28 cellular contexts compared by ENCODE assay signal in the genomic region with DNA sequence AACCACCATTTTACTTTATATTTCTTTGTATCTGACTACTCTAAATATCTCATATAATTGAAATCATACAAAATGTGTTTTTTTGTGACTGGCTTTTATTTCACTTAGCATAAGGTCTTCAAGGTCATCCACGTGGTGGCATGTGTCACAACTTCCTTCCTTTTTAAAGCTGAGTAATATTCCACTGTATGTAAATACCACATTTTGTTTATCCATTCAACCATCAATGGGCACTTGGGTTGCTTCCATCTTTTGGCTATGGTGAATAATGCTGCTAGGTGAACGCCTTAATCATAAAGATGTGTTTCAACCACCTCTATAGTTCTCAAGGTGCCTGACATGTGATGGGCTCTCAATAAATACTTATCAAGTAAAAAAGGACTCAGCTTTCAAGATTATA. TPM values are rescaled to one million over a fixed set of nuclear protein-coding genes. Genes with fewer than 3 reads are reported as not detected.
A peak's percentile ranks its signal among the peaks of the same experiment; 100 is the strongest.
DNase-seq lines count a peak whose midpoint lies in the region; ATAC-seq and TF ChIP-seq lines count a peak whose summit lies in the region.
"Had no signal": no experiment of that assay in that cellular context is flagged by ENCODE, and none has a peak within 500 bp of the region (broad histone marks: within the 10 kb centered on the region; RNA-seq: fewer than 3 reads in every experiment).

No MANE protein-coding gene starts in this region.

- H3K27ac ChIP-seq in DOHH2 (ENCODE audit: low read depth, low read length), result peak overlapping the region; percentile 87
- no peak overlapping the region for H3K27ac ChIP-seq in left lung
- H3K27ac ChIP-seq: 22Rv1, testis had no signal

- no peak for ATAC-seq in activated B cell treated with CpG ODN at 0.5 μM for 24 hours (ENCODE audit: low read depth)
- no peak for ATAC-seq in memory B cell (ENCODE audit: low read depth)
- ATAC-seq in omental fat pad (ENCODE audit: low FRiP score), result no peak
- no peak for ATAC-seq in mucosa of descending colon
- no peak for ATAC-seq in left lung
- ATAC-seq: left lobe of liver, sciatic nerve, SK-N-SH treated with all-trans-retinoic acid at 6 μM for 48 hours, WTC11 had no signal

- POLR2A ChIA-PET in activated B cell treated with CpG ODN at 0.5 μM for 24 hours (lab: Charles Lee), result interaction anchor here (1.6 to 2.1 kb wide), 3 partner anchors 16 to 100 kb away, joined by 4 to 12 read pairs (median 11); a partner anchor contains a TSS

- peaks cover 5% of the 10 kb centered on the region for H3K9me3 Mint-ChIP-seq in activated B cell treated with CpG ODN at 0.5 μM for 24 hours
- peaks cover 4% of the 10 kb centered on the region for H3K9me3 Mint-ChIP-seq in memory B cell
- H3K9me3 Mint-ChIP-seq: immature natural killer cell had no signal

- no peaks in the 10 kb centered on the region for H3K27me3 ChIP-seq in DOHH2 (ENCODE audit: control insufficient read depth, low read length)
- H3K27me3 ChIP-seq in left lung, result no peaks in the 10 kb centered on the region
- H3K27me3 ChIP-seq: hepatocyte, testis had no signal

- H3K9me2 ChIP-seq in DOHH2 (replicated peaks; ENCODE audit: control insufficient read depth, low read length), result no peaks in the 10 kb centered on the region

- H4K20me1 ChIP-seq in DOHH2 (ENCODE audit: control insufficient read depth, insufficient read depth, low read depth, low read length), result peaks cover 6% of the 10 kb centered on the region; the same call in 1 of the 2 replicates

- H3K4me1 Mint-ChIP-seq in activated B cell treated with CpG ODN at 0.5 μM for 24 hours, result peaks cover 96% of the 10 kb centered on the region
- H3K4me1 Mint-ChIP-seq in memory B cell, result peaks cover 53% of the 10 kb centered on the region

- H3K9me3 ChIP-seq in DOHH2 (ENCODE audit: control insufficient read depth, insufficient read depth, low read length), result peaks cover 11% of the 10 kb centered on the region
- no peaks in the 10 kb centered on the region for H3K9me3 ChIP-seq in mucosa of descending colon
- no peaks in the 10 kb centered on the region for H3K9me3 ChIP-seq in left lung
- H3K9me3 ChIP-seq: testis had no signal

- CTCF ChIA-PET in activated B cell treated with CpG ODN at 0.5 μM for 24 hours (lab: Charles Lee), result interaction anchor here (1.1 to 1.5 kb wide), 2 partner anchors 13 to 61 kb away, joined by 3 to 4 read pairs; no protein-coding TSS in a partner anchor

- H3K4me3 ChIP-seq in DOHH2 (ENCODE audit: low read length), result peak overlapping the region; percentile 44
- H3K4me3 ChIP-seq in mucosa of descending colon, result no peak overlapping the region
- H3K4me3 ChIP-seq in left lung, result no peak overlapping the region
- H3K4me3 ChIP-seq: hepatocyte, testis had no signal

- intact Hi-C loops in activated B cell treated with CpG ODN at 0.5 μM for 24 hours (cut with micrococcal nuclease), result no loop called here
- intact Hi-C loops in mucosa of descending colon (cut with DNase I, micrococcal nuclease), result no loop called here
- intact Hi-C loops in left lung (cut with DNase I), result no loop called here

- H3K4me3 Mint-ChIP-seq in activated B cell treated with CpG ODN at 0.5 μM for 24 hours (peak overlapping the region; percentile 19), memory B cell (no peak overlapping the region)
- H3K4me3 Mint-ChIP-seq: immature natural killer cell; nephron progenitor cell; T-helper 2 cell treated with Interferon-gamma antibody and Interleukin-4, amounts not matched to agents 5 μg/mL and 100 μg/mL, for 36 hours; WTC11 had no signal

- peaks cover 48% of the 10 kb centered on the region for H3F3A ChIP-seq in DOHH2 (ENCODE audit: control insufficient read depth, insufficient read depth)

- no peak for TF ChIP-seq CTCF in DOHH2 (IDR thresholded peaks at IDR 0.05; ENCODE audit: low read depth, low read length, poor library complexity, severe bottlenecking)
- TF ChIP-seq CTCF in activated B cell treated with CpG ODN at 0.5 μM for 24 hours (IDR thresholded peaks at IDR 0.05), result no peak
- TF ChIP-seq CTCF in omental fat pad (IDR thresholded peaks at IDR 0.05), result no peak
- TF ChIP-seq CTCF in mucosa of descending colon (IDR thresholded peaks at IDR 0.05), result no peak
- TF ChIP-seq CTCF in left lung (IDR thresholded peaks at IDR 0.05), result no peak

- H3K27me3 Mint-ChIP-seq in activated B cell treated with CpG ODN at 0.5 μM for 24 hours (no peaks in the 10 kb centered on the region), memory B cell (no peaks in the 10 kb centered on the region)

- peaks cover 100% of the 10 kb centered on the region for H3K79me2 ChIP-seq in DOHH2 (ENCODE audit: control insufficient read depth, low read length)

- H3K36me3 ChIP-seq in DOHH2 (ENCODE audit: control insufficient read depth, low read length), result peaks cover 87% of the 10 kb centered on the region
- H3K36me3 ChIP-seq in mucosa of descending colon (ENCODE audit: low read depth), result no peaks in the 10 kb centered on the region
- no peaks in the 10 kb centered on the region for H3K36me3 ChIP-seq in left lung

- peak; percentile 44 for DNase-seq in DMS53 (lab: John Stamatoyannopoulos, UW)
- DNase-seq in DMS53 treated with DMSO at 0.1 percent for 48 hours (lab: John Stamatoyannopoulos, UW; ENCODE audit: unreplicated experiment), result no peak
- no peak for DNase-seq in activated B cell treated with CpG ODN at 0.5 μM for 24 hours
- no peak for DNase-seq in memory B cell (ENCODE audit: low spot score in 2 of 2)
- DNase-seq in omental fat pad (ENCODE audit: low spot score), result no peak
- no peak for DNase-seq in mucosa of descending colon
- no peak for DNase-seq in left lung
- DNase-seq: activated gamma-delta T cell, AML-193, erythroblast, foreskin fibroblast, immature natural killer cell, midbrain, MV-4-11, NCI-H1694, NCI-H2171 treated with DMSO at 0.1 percent for 48 hours, NCI-H526, nephron progenitor cell, posterior cingulate gyrus, testis had no signal

- H3K36me3 Mint-ChIP-seq in activated B cell treated with CpG ODN at 0.5 μM for 24 hours (ENCODE audit: low read depth) (peaks cover 72% of the 10 kb centered on the region), memory B cell (peaks cover 38% of the 10 kb centered on the region)
- H3K36me3 Mint-ChIP-seq: WTC11 had no signal

- H3K27ac Mint-ChIP-seq in activated B cell treated with CpG ODN at 0.5 μM for 24 hours, result peak overlapping the region; percentile 66
- peak overlapping the region; percentile 8 for H3K27ac Mint-ChIP-seq in memory B cell
- H3K27ac Mint-ChIP-seq: nephron progenitor cell; T-helper 2 cell treated with Interferon-gamma antibody and Interleukin-4, amounts not matched to agents 5 μg/mL and 100 μg/mL, for 36 hours; WTC11 had no signal

- H3K4me1 ChIP-seq in DOHH2 (ENCODE audit: control insufficient read depth, low read length), result peaks cover 100% of the 10 kb centered on the region
- H3K4me1 ChIP-seq in mucosa of descending colon (ENCODE audit: low read depth), result peaks cover 5% of the 10 kb centered on the region
- H3K4me1 ChIP-seq in left lung, result peaks cover 0 to 23% of the 10 kb centered on the region in 2 donors

- peak overlapping the region; percentile 93 for H3K4me2 ChIP-seq in DOHH2 (ENCODE audit: low read length)
- H3K4me2 ChIP-seq: hepatocyte had no signal

RNA-seq across cellular contexts. Expression of a gene that starts 15.5 kb away (rescaled TPM):
- 160 and 173 TPM in 2 replicates for total RNA-seq in activated B cell treated with CpG ODN at 0.5 μM for 24 hours
- 10 to 100 TPM; 14.8 to 37.9 (median 23.5) TPM for total RNA-seq in omental fat pad
- total RNA-seq in mucosa of descending colon, result 10 to 100 TPM; 16.2 to 30.7 (median 19.1) TPM
- 10 to 100 TPM; 14.2 to 15.3 TPM for total RNA-seq in left lung
